In the genomic region with DNA sequence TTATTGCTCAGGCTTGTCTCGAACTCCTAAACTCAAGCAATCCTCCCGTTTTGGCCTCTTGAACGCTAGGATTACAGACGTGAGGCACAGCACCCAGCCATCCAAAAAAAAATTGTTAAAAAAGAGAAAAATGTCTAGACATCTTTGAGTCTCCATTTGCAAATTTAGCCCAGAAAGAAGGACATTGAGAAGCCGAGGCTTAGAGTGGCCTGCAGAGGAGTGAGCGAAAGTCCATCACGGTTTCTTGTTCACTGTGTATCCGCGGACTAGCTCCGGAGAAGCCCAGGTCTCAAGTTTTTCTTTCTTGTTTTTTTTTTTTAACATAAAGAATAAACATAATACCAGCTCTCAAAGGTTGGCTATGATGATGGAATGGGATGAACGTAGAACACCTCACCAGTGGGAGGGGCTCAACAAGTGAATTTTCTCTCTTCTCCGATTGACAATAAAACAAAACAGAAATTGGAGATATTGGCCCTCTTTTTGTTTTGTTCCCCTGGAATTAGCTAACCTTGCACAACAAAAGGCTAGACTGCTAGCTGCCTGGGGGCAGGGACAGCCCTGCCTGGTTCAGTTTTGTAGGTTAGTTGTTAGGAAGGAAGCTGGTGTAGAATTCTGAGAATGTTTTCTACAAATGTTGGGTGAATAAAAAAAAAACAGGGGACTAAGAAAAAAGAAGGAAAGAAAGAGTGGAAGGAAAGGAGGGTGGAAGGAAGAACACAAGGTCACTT, we compare ENCODE assay signal across 12 cellular contexts.
"Had no signal": no experiment of that assay in that cellular context is flagged by ENCODE, and none has a peak within 500 bp of the region (broad histone marks: within the 10 kb centered on the region; RNA-seq: fewer than 3 reads in every experiment).

No MANE protein-coding gene starts in this region.

- DNase-seq: activated CD8-positive, alpha-beta memory T cell treated with anti-CD3 and anti-CD28 coated beads, Interleukin-2, amount 50 U/mL, for 4 hours; activated CD8-positive, alpha-beta T cell treated with anti-CD3 and anti-CD28 coated beads for 36 hours; activated T-cell treated with anti-CD3 and anti-CD28 coated beads, Interleukin-2, amount 50 U/mL, for 72 hours; aorta; foreskin keratinocyte; heart left ventricle; naive thymus-derived CD8-positive, alpha-beta T cell; right cardiac atrium; T-helper 9 cell; thyroid gland had no signal

- H3K36me3 ChIP-seq: heart left ventricle, thyroid gland, vagina had no signal

- H3K27ac ChIP-seq: foreskin keratinocyte, heart left ventricle, thyroid gland, vagina had no signal

- H3K4me1 ChIP-seq: foreskin keratinocyte, heart left ventricle, thyroid gland had no signal

- H3K9me3 ChIP-seq: heart left ventricle, thyroid gland, vagina had no signal

- ATAC-seq: activated CD8-positive, alpha-beta T cell treated with anti-CD3 and anti-CD28 coated beads for 36 hours; activated T-cell treated with anti-CD3 and anti-CD28 coated beads, Interleukin-2, amount 50 U/mL, for 72 hours; foreskin keratinocyte; heart left ventricle; naive thymus-derived CD8-positive, alpha-beta T cell had no signal

- H3K4me3 ChIP-seq: heart left ventricle, lung, thyroid gland, vagina had no signal

- H3K27me3 ChIP-seq: foreskin keratinocyte, thyroid gland, vagina had no signal
